ENCODE assay signal across 30 cellular contexts in the genomic region with DNA sequence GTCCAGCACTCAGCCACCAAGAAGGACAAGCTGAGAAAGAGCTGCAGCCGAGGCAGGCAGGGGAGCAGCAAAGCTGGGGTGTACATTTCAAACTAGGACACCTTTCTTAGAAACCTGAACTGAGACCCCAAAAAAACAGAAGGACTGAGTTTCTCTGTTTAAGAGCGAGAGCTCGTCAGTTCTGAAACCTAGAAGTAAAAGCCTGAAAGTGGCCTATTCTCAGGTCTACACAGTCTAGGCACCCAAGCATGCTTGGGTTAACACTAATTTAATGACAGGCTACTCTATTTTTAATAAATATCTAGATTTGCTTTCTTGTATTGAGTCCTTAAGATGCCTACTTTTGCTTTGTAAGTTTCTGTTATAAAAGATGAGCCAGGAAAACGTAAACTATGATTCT.
"Had no signal": no experiment of that assay in that cellular context is flagged by ENCODE, and none has a peak within 500 bp of the region (broad histone marks: within the 10 kb centered on the region; RNA-seq: fewer than 3 reads in every experiment).

No MANE protein-coding gene starts in this region.

- H3K27me3 ChIP-seq: brain microvascular endothelial cell, esophagus muscularis mucosa, foreskin keratinocyte, gastrocnemius medialis, heart left ventricle had no signal

- FAIRE-seq: astrocyte, bronchial epithelial cell, colon had no signal

- H3K36me3 ChIP-seq: brain microvascular endothelial cell, esophagus muscularis mucosa, gastrocnemius medialis, heart left ventricle had no signal

- ATAC-seq: activated CD4-positive, alpha-beta T cell treated with anti-CD3 and anti-CD28 coated beads for 36 hours; activated CD8-positive, alpha-beta T cell treated with anti-CD3 and anti-CD28 coated beads for 36 hours; activated T-cell treated with anti-CD3 and anti-CD28 coated beads, Interleukin-2, amount 50 U/mL, for 4 hours; activated T-helper 17 cell treated with anti-CD3 and anti-CD28 coated beads, Interleukin-2, amount 50 U/mL, for 72 hours; effector memory CD8-positive, alpha-beta T cell; foreskin keratinocyte; gastrocnemius medialis; heart left ventricle had no signal

- DNase-seq: activated CD4-positive, alpha-beta T cell treated with anti-CD3 and anti-CD28 coated beads for 36 hours; activated CD4-positive, alpha-beta T cell treated with anti-CD3 and anti-CD28 coated beads, Interleukin-2, amount 50 U/mL, for 1 hour; activated CD4-positive, alpha-beta T cell treated with anti-CD3 and anti-CD28 coated beads, Interleukin-2, amount 50 U/mL, for 48 hours; activated CD4-positive, CD25-positive, alpha-beta regulatory T cell; activated CD4-positive, CD25-positive, alpha-beta regulatory T cell treated with anti-CD3 and anti-CD28 coated beads, Interleukin-2, amount 50 U/mL, for 72 hours; activated CD8-positive, alpha-beta memory T cell treated with anti-CD3 and anti-CD28 coated beads for 24 hours; activated CD8-positive, alpha-beta T cell treated with anti-CD3 and anti-CD28 coated beads for 36 hours; activated effector memory CD4-positive, alpha-beta T cell treated with Interleukin-2 at 50 U/mL for 16 hours; activated gamma-delta T cell treated with Interleukin-2 at 50 U/mL for 16 hours; activated naive CD4-positive, alpha-beta T cell treated with anti-CD3 and anti-CD28 coated beads, Interleukin-2, amount 50 U/mL, for 16 hours; activated naive CD4-positive, alpha-beta T cell treated with Interleukin-2 at 50 U/mL for 16 hours; activated T-cell treated with anti-CD3 and anti-CD28 coated beads, Interleukin-2, amount 50 U/mL, for 4 hours; amniotic stem cell; anterior cingulate cortex; brain microvascular endothelial cell; cortex of kidney; dermis blood vessel endothelial cell; effector CD4-positive, alpha-beta T cell; effector memory CD8-positive, alpha-beta T cell; erythroblast; foreskin keratinocyte; gastrocnemius medialis; glutamatergic neuron; heart left ventricle; T-helper 2 cell had no signal

- H3K27ac ChIP-seq: brain microvascular endothelial cell, esophagus muscularis mucosa, foreskin keratinocyte, gastrocnemius medialis, heart left ventricle had no signal

- H3K4me1 ChIP-seq: esophagus muscularis mucosa, foreskin keratinocyte, gastrocnemius medialis, heart left ventricle had no signal

- H3K9me3 ChIP-seq: esophagus muscularis mucosa, gastrocnemius medialis had no signal

- H3K4me3 ChIP-seq: esophagus muscularis mucosa, gastrocnemius medialis, heart left ventricle had no signal
